In genomic region chr4:87038837-87039715, GRCh38 we compare ENCODE assay signal across 8 cellular contexts.
A peak's percentile ranks its signal among the peaks of the same experiment; 100 is the strongest.
DNase-seq lines count a peak whose midpoint lies in the region; ATAC-seq and TF ChIP-seq lines count a peak whose summit lies in the region.

No MANE protein-coding gene starts in this region.

- peak; percentile 39 for ATAC-seq in HG03097 (IDR thresholded peaks at IDR 0.05; ENCODE audit: low FRiP score, unreplicated experiment)
- ATAC-seq in HG02870 (IDR thresholded peaks at IDR 0.05; ENCODE audit: unreplicated experiment) = no peak

- no peaks in the 10 kb centered on the region for H3K27me3 ChIP-seq in GM06990 (replicated peaks; ENCODE audit: control insufficient read depth, insufficient read depth, low read length)
- no peaks in the 10 kb centered on the region for H3K27me3 ChIP-seq in neuron (ENCODE audit: insufficient read depth, low read length)

- no peaks in the 10 kb centered on the region for H3K9me3 ChIP-seq in neuron (ENCODE audit: low read length)

- H3K4me3 ChIP-seq in GM06990 (replicated peaks; ENCODE audit: low read depth, low read length) (no peak overlapping the region), fibroblast of the aortic adventitia (ENCODE audit: low read depth, low read length) (no peak overlapping the region), neuron (ENCODE audit: low read length) (peak overlapping the region; percentile 42)

- no peaks in the 10 kb centered on the region for H3K36me3 ChIP-seq in GM06990 (ENCODE audit: control insufficient read depth, insufficient read depth, low read length)
- H3K36me3 ChIP-seq in neuron (ENCODE audit: insufficient read depth, low read length) = no peaks in the 10 kb centered on the region

- peaks cover 57% of the 10 kb centered on the region for H3K4me1 ChIP-seq in neuron (ENCODE audit: insufficient read depth, low read length)

- DNase-seq in GM06990 (ENCODE audit: extremely low read depth, insufficient read length) (peak; percentile 23), SK-N-DZ (ENCODE audit: low spot score) (peak; percentile 47), fibroblast of the aortic adventitia (ENCODE audit: low read depth) (peak; percentile 81), T-helper 9 cell (no peak)
- DNase-seq in stimulated activated CD4-positive, alpha-beta T cell treated with anti-CD3 and anti-CD28 coated beads, Interleukin-4, amount 100 ng/mL, for 4 hours = no peak

- H2AFZ ChIP-seq in neuron (ENCODE audit: low read depth, low read length) = no peak overlapping the region

- TF ChIP-seq CTCF in GM06990 (IDR thresholded peaks at IDR 0.05; ENCODE audit: insufficient read depth, low read length, poor library complexity, severe bottlenecking) (no peak), fibroblast of the aortic adventitia (IDR thresholded peaks at IDR 0.05; ENCODE audit: insufficient read depth, low read length) (no peak)

Comparison
In these comparisons a context has a peak if more than half of its experiments do, and no peak if none do; other contexts are left out.
1. DNase-seq: peak in GM06990 (single experiment), SK-N-DZ (single experiment) and fibroblast of the aortic adventitia (single experiment); none in T-helper 9 cell (single experiment) and stimulated activated CD4-positive, alpha-beta T cell treated with anti-CD3 and anti-CD28 coated beads, Interleukin-4, amount 100 ng/mL, for 4 hours (0 of 2).